ENCODE assay signal across 8 cellular contexts in genomic region chr16:30369938-30370443, GRCh38. TPM values are rescaled to one million over a fixed set of nuclear protein-coding genes. Genes with fewer than 3 reads are reported as not detected.
DNase-seq lines count a peak whose midpoint lies in the region; ATAC-seq and TF ChIP-seq lines count a peak whose summit lies in the region.

No MANE protein-coding gene starts in this region.

- peak overlapping the region; percentile 91 for H3K27ac Mint-ChIP-seq in T-helper 2 cell treated with Interferon-gamma antibody and Interleukin-4, amounts not matched to agents 5 μg/mL and 100 μg/mL, for 36 hours
- H3K27ac Mint-ChIP-seq in MCF 10A (ENCODE audit: low read depth, unreplicated experiment) (no peak overlapping the region), naive B cell (peak overlapping the region in 3 of 6 donors; percentile 56 to 92 (median 63))

- BruUV-seq in MCF 10A (replicated peaks; lab: Mats Ljungman, UMichigan) = no TSS peak

- ATAC-seq in HG03354 (IDR thresholded peaks at IDR 0.05; ENCODE audit: poor library complexity, severe bottlenecking, unreplicated experiment) (peak; percentile 16), naive B cell (ENCODE audit: low read depth in 2 of 2) (peak; percentile 9)

- no peak for TF ChIP-seq CTCF in MCF 10A (IDR thresholded peaks at IDR 0.05; ENCODE audit: unreplicated experiment)

- H3K4me3 Mint-ChIP-seq in T-helper 2 cell treated with Interferon-gamma antibody and Interleukin-4, amounts not matched to agents 5 μg/mL and 100 μg/mL, for 36 hours = peak overlapping the region; percentile 90
- H3K4me3 Mint-ChIP-seq in MCF 10A (ENCODE audit: unreplicated experiment) = peak overlapping the region; percentile 78
- H3K4me3 Mint-ChIP-seq in naive B cell = peak overlapping the region; percentile 80 to 95 (median 89)

- H3K27me3 Mint-ChIP-seq in T-helper 2 cell treated with Interferon-gamma antibody and Interleukin-4, amounts not matched to agents 5 μg/mL and 100 μg/mL, for 36 hours (ENCODE audit: low read depth) = no peaks in the 10 kb centered on the region
- no peaks in the 10 kb centered on the region for H3K27me3 Mint-ChIP-seq in MCF 10A (ENCODE audit: insufficient read depth, unreplicated experiment)
- H3K27me3 Mint-ChIP-seq in naive B cell = no peaks in the 10 kb centered on the region

- intact Hi-C loops in MCF 10A (cut with micrococcal nuclease) = loop anchor here (2.0 kb wide), 1 partner anchor 39 kb away; no protein-coding TSS in a partner anchor

- peaks cover 36% of the 10 kb centered on the region for H3K4me1 Mint-ChIP-seq in T-helper 2 cell treated with Interferon-gamma antibody and Interleukin-4, amounts not matched to agents 5 μg/mL and 100 μg/mL, for 36 hours (ENCODE audit: low read depth)
- H3K4me1 Mint-ChIP-seq in MCF 10A (ENCODE audit: insufficient read depth, unreplicated experiment) (peaks cover 44% of the 10 kb centered on the region), naive B cell (peaks cover 39 to 59% (median 56%) of the 10 kb centered on the region in 3 donors)

- CTCF ChIA-PET in MCF 10A (lab: Yijun Ruan, JAX) = interaction anchor here (0.7 to 1.2 kb wide), 2 partner anchors 16 to 185 kb away, joined by 3 to 4 read pairs; no protein-coding TSS in a partner anchor

- POLR2A ChIA-PET in MCF 10A (lab: Yijun Ruan, JAX) = interaction anchor here (0.7 to 9.6 kb wide), 15 partner anchors 8 to 507 kb away, joined by 3 to 132 read pairs (median 5); partner anchors contain the start of genes ALDOA, CD2BP2, CDIPT and FBRS

- DNase-seq in T-helper 2 cell treated with Interferon-gamma antibody and Interleukin-4, amounts not matched to agents 5 μg/mL and 100 μg/mL, for 36 hours (ENCODE audit: low spot score) = no peak
- DNase-seq in T-helper 2 cell = no peak
- DNase-seq in MCF 10A (ENCODE audit: unreplicated experiment) = no peak
- no peak for DNase-seq in naive B cell
- DNase-seq in NCI-H1417 treated with DMSO at 0.1 percent for 48 hours (lab: John Stamatoyannopoulos, UW) = no peak
- DNase-seq in epidermal melanocyte (ENCODE audit: insufficient read length, low spot score) = no peak
- no peak for DNase-seq in NCI-H1048 (lab: John Stamatoyannopoulos, UW)

- peaks cover 21% of the 10 kb centered on the region for H3K36me3 Mint-ChIP-seq in T-helper 2 cell treated with Interferon-gamma antibody and Interleukin-4, amounts not matched to agents 5 μg/mL and 100 μg/mL, for 36 hours (ENCODE audit: low read depth)
- H3K36me3 Mint-ChIP-seq in MCF 10A (ENCODE audit: insufficient read depth, unreplicated experiment) (peaks cover 11% of the 10 kb centered on the region), naive B cell (no peaks in the 10 kb centered on the region)

- no peaks in the 10 kb centered on the region for H3K9me3 Mint-ChIP-seq in T-helper 2 cell treated with Interferon-gamma antibody and Interleukin-4, amounts not matched to agents 5 μg/mL and 100 μg/mL, for 36 hours
- H3K9me3 Mint-ChIP-seq in MCF 10A (ENCODE audit: unreplicated experiment) (no peaks in the 10 kb centered on the region), naive B cell (no peaks in the 10 kb centered on the region)

RNA-seq across cellular contexts. Expression of gene TBC1D10B, which starts 0.3 kb away (rescaled TPM):
- 46.5 and 48.0 TPM in 2 replicates for total RNA-seq in MCF 10A (2022)
- polyA plus RNA-seq in naive B cell (ENCODE audit: low read depth in 6 of 6) = 10 to 100 TPM in 3 of 6 donors, 1 to 10 TPM in 3; 6.2 to 16.9 (median 9.7) TPM

RNA-seq across cellular contexts. Expression of gene MYL11, which starts 4.6 kb away (rescaled TPM):
- total RNA-seq in MCF 10A (2022) = 1.2 and 1.6 TPM in 2 replicates
- polyA plus RNA-seq in naive B cell (ENCODE audit: low read depth in 6 of 6) = not detected

RNA-seq across cellular contexts. Expression of gene SEPTIN1, which starts 12.4 kb away (rescaled TPM):
- 1.3 and 1.7 TPM in 2 replicates for total RNA-seq in MCF 10A (2022)
- polyA plus RNA-seq in naive B cell (ENCODE audit: low read depth in 6 of 6) = 100 to 1,000 TPM; 102 to 145 (median 112) TPM

RNA-seq across cellular contexts. Expression of gene CD2BP2, which starts 14.9 kb away (rescaled TPM):
- 48.4 and 58.9 TPM in 2 replicates for total RNA-seq in MCF 10A (2022)
- 10 to 100 TPM; 24.2 to 36.1 (median 29.7) TPM for polyA plus RNA-seq in naive B cell (ENCODE audit: low read depth in 6 of 6)

RNA-seq across cellular contexts. Expression of gene ZNF48, which starts 25.2 kb away (rescaled TPM):
- 11.0 and 12.4 TPM in 2 replicates for total RNA-seq in MCF 10A (2022)
- 1 to 10 TPM; 3.4 to 9.9 (median 7.0) TPM for polyA plus RNA-seq in naive B cell (ENCODE audit: low read depth in 6 of 6)
